ENCODE assay signal across 24 cellular contexts in the genomic region with DNA sequence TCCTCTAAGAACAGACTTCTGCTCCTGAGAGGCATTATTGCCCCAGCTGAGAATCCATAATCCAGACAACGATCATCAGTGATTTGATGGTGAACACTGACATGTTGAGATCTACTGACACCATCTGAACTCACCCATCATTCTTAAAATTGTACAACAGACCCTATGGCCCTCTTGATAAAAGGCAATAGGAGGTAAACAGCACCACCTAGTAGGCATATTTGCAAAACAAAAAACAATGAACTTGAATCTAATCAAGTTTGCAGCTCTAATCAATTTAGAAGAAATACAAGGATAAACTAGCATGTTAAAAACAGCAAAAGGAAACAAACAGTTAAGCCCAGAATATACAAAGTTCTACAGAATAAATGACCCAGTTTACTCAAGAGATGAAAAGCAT.
DNase-seq lines count a peak whose midpoint lies in the region; ATAC-seq and TF ChIP-seq lines count a peak whose summit lies in the region.
"Had no signal": no experiment of that assay in that cellular context is flagged by ENCODE, and none has a peak within 500 bp of the region (broad histone marks: within the 10 kb centered on the region; RNA-seq: fewer than 3 reads in every experiment).

No MANE protein-coding gene starts in this region.

- WGBS in esophagus squamous epithelium, 2 donors = 60 to 65% methylated on average over 1 of the region's 1 CpG

- H3K9me2 ChIP-seq in DOHH2 (replicated peaks; ENCODE audit: control insufficient read depth, low read length) (no peaks in the 10 kb centered on the region), MM.1S (replicated peaks; ENCODE audit: insufficient read depth, low read length) (no peaks in the 10 kb centered on the region)

- DNase-seq in A673 (ENCODE audit: low spot score) (no peak), MM.1S (peak; percentile 30), cerebellum (ENCODE audit: low spot score) (no peak), sciatic nerve (ENCODE audit: low spot score) (no peak), esophagus squamous epithelium (lab: John Stamatoyannopoulos, UW) (no peak)
- DNase-seq: activated CD4-positive, alpha-beta T cell treated with anti-CD3 and anti-CD28 coated beads, Interleukin-2, amount 10 ng/mL, durations not matched to agents 24 days and 14 days; activated CD8-positive, alpha-beta memory T cell treated with anti-CD3 and anti-CD28 coated beads, Interleukin-2, amount 50 U/mL, for 48 hours; activated effector memory CD4-positive, alpha-beta T cell treated with Interleukin-2 at 50 U/mL for 16 hours; CD8-positive, alpha-beta T cell; cortex of kidney; DMS79 treated with DMSO at 0.1 percent for 48 hours; heart right ventricle; left ventricle myocardium superior; mucosa of descending colon; NCI-H1930; NCI-H446 treated with DMSO at 0.1 percent for 48 hours; Right ventricle myocardium superior; small intestine; stimulated activated naive CD4-positive, alpha-beta T cell treated with Interleukin-2 at 50 U/mL for 16 hours; T-cell; tibial artery had no signal

- H3K79me2 ChIP-seq in DOHH2 (ENCODE audit: control insufficient read depth, low read length) (no peaks in the 10 kb centered on the region), MM.1S (ENCODE audit: low read length) (no peaks in the 10 kb centered on the region)

- H3F3A ChIP-seq in DOHH2 (ENCODE audit: control insufficient read depth, insufficient read depth) = no peaks in the 10 kb centered on the region
- H3F3A ChIP-seq in MM.1S (ENCODE audit: insufficient read depth, low read length) = no peaks in the 10 kb centered on the region

- no peaks in the 10 kb centered on the region for H3K9me3 ChIP-seq in A673 (ENCODE audit: low read depth, low read length, poor library complexity, severe bottlenecking)
- no peaks in the 10 kb centered on the region for H3K9me3 ChIP-seq in DOHH2 (ENCODE audit: control insufficient read depth, insufficient read depth, low read length)
- H3K9me3 ChIP-seq in MM.1S (replicated peaks; ENCODE audit: insufficient read depth, low read length) = no peaks in the 10 kb centered on the region
- no peaks in the 10 kb centered on the region for H3K9me3 ChIP-seq in esophagus squamous epithelium
- H3K9me3 ChIP-seq: heart right ventricle, mucosa of descending colon, tibial artery had no signal

- CTCF ChIA-PET in A673 (lab: Charles Lee) = interaction anchor here (1.5 kb wide), 1 partner anchor 34 kb away, joined by 3 read pairs; no protein-coding TSS in a partner anchor

- ATAC-seq in sciatic nerve = no peak
- ATAC-seq: CD8-positive, alpha-beta T cell; heart right ventricle; left ventricle myocardium superior; mucosa of descending colon; T-cell had no signal

- H3K27me3 ChIP-seq in A673 (replicated peaks; ENCODE audit: insufficient read depth, low read depth, low read length, poor library complexity) (peaks cover 46% of the 10 kb centered on the region), DOHH2 (ENCODE audit: control insufficient read depth, low read length) (peaks cover 4% of the 10 kb centered on the region), MM.1S (replicated peaks; ENCODE audit: insufficient read depth, low read length) (no peaks in the 10 kb centered on the region), esophagus squamous epithelium (peaks cover 0 to 31% (median 0%) of the 10 kb centered on the region in 4 donors)
- H3K27me3 ChIP-seq: neural progenitor cell had no signal

- H3K4me3 ChIP-seq in A673 (ENCODE audit: low read depth, low read length, poor library complexity, severe bottlenecking) (no peak overlapping the region), DOHH2 (ENCODE audit: low read length) (no peak overlapping the region), MM.1S (ENCODE audit: low read length) (no peak overlapping the region), esophagus squamous epithelium (no peak overlapping the region)
- H3K4me3 ChIP-seq: heart right ventricle, mucosa of descending colon, neural progenitor cell, tibial artery had no signal

- H3K4me1 ChIP-seq in A673 (ENCODE audit: insufficient read depth, low read length, poor library complexity, severe bottlenecking) (no peaks in the 10 kb centered on the region), DOHH2 (ENCODE audit: control insufficient read depth, low read length) (no peaks in the 10 kb centered on the region), MM.1S (ENCODE audit: low read length) (peaks cover under 1% of the 10 kb centered on the region; the same call in 1 of the 2 replicates), esophagus squamous epithelium (no peaks in the 10 kb centered on the region)
- H3K4me1 ChIP-seq: heart right ventricle, neural progenitor cell had no signal

- POLR2A ChIA-PET in A673 (lab: Charles Lee; ENCODE audit: low non-redundant PET) = no interaction called here

- TF ChIP-seq CTCF in A673 (conservative IDR thresholded peaks at IDR 0.05; ENCODE audit: low read depth, low read length) (peak; percentile 28; the same call in 1 of the 2 replicates), DOHH2 (IDR thresholded peaks at IDR 0.05; ENCODE audit: low read depth, low read length, poor library complexity, severe bottlenecking) (peak; percentile 14), MM.1S (IDR thresholded peaks at IDR 0.05; ENCODE audit: low read length) (peak; percentile 46), VCaP (conservative IDR thresholded peaks at IDR 0.05) (peak; percentile 22; the same call in 1 of the 2 replicates), esophagus squamous epithelium (IDR thresholded peaks at IDR 0.05) (no peak)

- BruUV-seq in A673 (replicated peaks; lab: Mats Ljungman, UMichigan) = no TSS peak

- no peak overlapping the region for H2AFZ ChIP-seq in MM.1S (ENCODE audit: low read length)
- H2AFZ ChIP-seq: neural progenitor cell had no signal

- TF ChIP-seq POLR2A in esophagus squamous epithelium (IDR thresholded peaks at IDR 0.05) = no peak

- H3K36me3 ChIP-seq in A673 (ENCODE audit: insufficient read depth, low read length, poor library complexity, severe bottlenecking) (no peaks in the 10 kb centered on the region), DOHH2 (ENCODE audit: control insufficient read depth, low read length) (no peaks in the 10 kb centered on the region), MM.1S (replicated peaks; ENCODE audit: insufficient read depth, low read length) (no peaks in the 10 kb centered on the region), esophagus squamous epithelium (no peaks in the 10 kb centered on the region)
- H3K36me3 ChIP-seq: heart right ventricle, neural progenitor cell, tibial artery had no signal

- intact Hi-C loops in A673 (cut with micrococcal nuclease; ENCODE audit: unreplicated experiment) = no loop called here
- intact Hi-C loops in sciatic nerve (cut with DNase I) = no loop called here
- intact Hi-C loops in esophagus squamous epithelium (cut with DNase I) = no loop called here

- H3K9ac ChIP-seq in MM.1S (ENCODE audit: low read length) = no peak overlapping the region
- H3K9ac ChIP-seq: neural progenitor cell had no signal

- no peak overlapping the region for H3K27ac ChIP-seq in A673 (ENCODE audit: low read depth, low read length, poor library complexity, severe bottlenecking)
- H3K27ac ChIP-seq in DOHH2 (ENCODE audit: low read depth, low read length) = no peak overlapping the region
- H3K27ac ChIP-seq in MM.1S (ENCODE audit: low read length) = no peak overlapping the region
- H3K27ac ChIP-seq in VCaP = no peak overlapping the region
- no peak overlapping the region for H3K27ac ChIP-seq in esophagus squamous epithelium
- H3K27ac ChIP-seq: heart right ventricle, neural progenitor cell, tibial artery had no signal

- no peaks in the 10 kb centered on the region for H4K20me1 ChIP-seq in DOHH2 (ENCODE audit: control insufficient read depth, insufficient read depth, low read depth, low read length)
- no peaks in the 10 kb centered on the region for H4K20me1 ChIP-seq in MM.1S (ENCODE audit: insufficient read depth, low read length)

- no peak overlapping the region for H3K4me2 ChIP-seq in DOHH2 (ENCODE audit: low read length)
- no peak overlapping the region for H3K4me2 ChIP-seq in MM.1S (ENCODE audit: low read depth, low read length)
- H3K4me2 ChIP-seq: neural progenitor cell had no signal

Comparison
In these comparisons a context has a peak if more than half of its experiments do, and no peak if none do; other contexts are left out.
1. CTCF ChIP-seq: peak in A673 (single experiment), DOHH2 (single experiment), MM.1S (single experiment) and VCaP (single experiment); none in esophagus squamous epithelium (0 of 6).